In the genomic region with DNA sequence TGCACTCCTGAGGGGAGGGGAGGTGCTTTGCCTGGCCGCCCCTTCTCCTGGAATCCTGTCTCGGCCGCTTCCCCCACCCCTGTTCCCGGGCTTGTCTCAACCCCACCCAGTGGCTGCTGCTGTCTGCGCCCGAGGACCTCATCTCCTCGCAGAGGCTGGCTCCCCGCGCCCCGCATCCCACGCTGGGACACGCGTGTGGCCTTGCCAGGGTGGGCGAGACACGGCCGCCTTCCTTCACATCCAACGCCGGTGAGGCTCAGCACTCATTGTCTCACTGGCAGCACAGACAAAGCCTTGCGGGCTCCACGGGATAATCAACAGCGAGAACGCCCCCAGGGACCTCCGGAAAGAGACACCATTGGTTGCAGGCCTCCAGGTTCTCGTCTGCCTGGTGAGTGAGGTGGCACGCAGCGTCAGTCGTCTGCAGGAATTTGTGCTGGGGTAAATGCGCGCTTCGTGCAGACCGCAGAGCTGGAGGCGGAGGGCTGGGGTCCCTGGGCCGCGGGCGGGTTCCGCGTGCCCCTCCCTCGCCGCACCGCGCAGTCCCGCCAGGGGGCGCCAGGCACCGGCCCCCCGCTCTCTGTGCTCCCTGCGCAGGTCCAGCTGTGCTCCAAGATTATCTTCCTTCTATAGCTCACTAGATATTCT, we compare ENCODE assay signal across 9 cellular contexts. TPM values are rescaled to one million over a fixed set of nuclear protein-coding genes. Genes with fewer than 3 reads are reported as not detected.
DNase-seq lines count a peak whose midpoint lies in the region; ATAC-seq and TF ChIP-seq lines count a peak whose summit lies in the region.
"Had no signal": no experiment of that assay in that cellular context is flagged by ENCODE, and none has a peak within 500 bp of the region (broad histone marks: within the 10 kb centered on the region; RNA-seq: fewer than 3 reads in every experiment).

No MANE protein-coding gene starts in this region.

- peaks cover 0 to 8% (median 3%) of the 10 kb centered on the region in 4 donors for H3K4me1 ChIP-seq in tibial artery

- H3K27me3 Mint-ChIP-seq in HFFc6 (ENCODE audit: insufficient read depth), result peaks cover 20% of the 10 kb centered on the region

- TF ChIP-seq CTCF in AG10803 (conservative IDR thresholded peaks at IDR 0.05; ENCODE audit: low read length), result peak; percentile 35; the same call in 1 of the 2 replicates
- TF ChIP-seq CTCF in HFFc6 (IDR thresholded peaks at IDR 0.05), result peak; percentile 77
- peak; percentile 7 to 31 for TF ChIP-seq CTCF in tibial artery (IDR thresholded peaks at IDR 0.05)

- peaks cover 23% of the 10 kb centered on the region for H3K4me1 Mint-ChIP-seq in HFFc6 (ENCODE audit: low read depth)

- DNase-seq in AG10803 (ENCODE audit: low read depth) (no peak), HFFc6 (no peak), amniotic epithelial cell (ENCODE audit: low read depth) (peak; percentile 9), tibial artery (no peak)

- no peaks in the 10 kb centered on the region for H3K9me3 Mint-ChIP-seq in HFFc6

- no peaks in the 10 kb centered on the region for H3K36me3 Mint-ChIP-seq in HFFc6 (ENCODE audit: low read depth)

- no peak overlapping the region for H3K27ac Mint-ChIP-seq in HFFc6

- no peak overlapping the region for H3K4me3 Mint-ChIP-seq in HFFc6

- H3K9me3 ChIP-seq in iPS-18c (ENCODE audit: control insufficient read depth, insufficient read depth, low read length) (no peaks in the 10 kb centered on the region), tibial artery (no peaks in the 10 kb centered on the region)

- H3K36me3 ChIP-seq in tibial artery, result no peaks in the 10 kb centered on the region

- H3K4me3 ChIP-seq in AG10803 (ENCODE audit: low read length) (no peak overlapping the region), iPS-18c (ENCODE audit: insufficient read depth, low read depth, low read length) (peak overlapping the region; percentile 51), tibial artery (no peak overlapping the region)

- intact Hi-C loops in tibial artery (cut with DNase I; ENCODE audit: low total_unique reads), result no loop called here

- H3K27ac ChIP-seq in tibial artery, result no peak overlapping the region

- H3K27me3 ChIP-seq in tibial artery, result peaks cover 0 to 69% of the 10 kb centered on the region in 2 donors

- ATAC-seq in GM18520 (IDR thresholded peaks at IDR 0.05; ENCODE audit: unreplicated experiment) (no peak), GM19452 (IDR thresholded peaks at IDR 0.05; ENCODE audit: unreplicated experiment) (no peak), HG02588 (IDR thresholded peaks at IDR 0.05; ENCODE audit: unreplicated experiment) (no peak)

RNA-seq across cellular contexts. Expression of gene CCDC177, which starts 26.8 kb away (rescaled TPM):
- not detected for total RNA-seq in HFFc6 (2021; fragmentation: NEBNext Ultra II Directional; extraction: Animal tissue kit (Norgen Biotek cat#: 25700))
- total RNA-seq: dermis microvascular lymphatic vessel endothelial cell had no signal

Comparison
In these comparisons a context has a peak if more than half of its experiments do, and no peak if none do; other contexts are left out.
1. CTCF ChIP-seq: peak in every context shown above with its lines; median percentile 77 in HFFc6; 35 in AG10803; 19 in tibial artery.